8 cellular contexts compared by ENCODE assay signal in genomic region chr11:118922745-118923627, GRCh38. TPM values are rescaled to one million over a fixed set of nuclear protein-coding genes. Genes with fewer than 3 reads are reported as not detected.
A peak's percentile ranks its signal among the peaks of the same experiment; 100 is the strongest.
DNase-seq lines count a peak whose midpoint lies in the region; ATAC-seq and TF ChIP-seq lines count a peak whose summit lies in the region.

No MANE protein-coding gene starts in this region.

- H3K36me3 ChIP-seq in ascending aorta (no peaks in the 10 kb centered on the region), stomach (no peaks in the 10 kb centered on the region)

- no peak for TF ChIP-seq CTCF in HFFc6 (IDR thresholded peaks at IDR 0.05)
- TF ChIP-seq CTCF in ascending aorta (IDR thresholded peaks at IDR 0.05) = no peak
- TF ChIP-seq CTCF in stomach (IDR thresholded peaks at IDR 0.05) = no peak

- TF ChIP-seq EP300 in stomach (IDR thresholded peaks at IDR 0.05) = no peak

- H3K27ac Mint-ChIP-seq in HFFc6 = peak overlapping the region; percentile 61
- peak overlapping the region; percentile 92 to 99 (median 96) for H3K27ac Mint-ChIP-seq in immature natural killer cell

- 17 to 33% (median 23%) methylated on average over 8 to 9 of the region's 9 CpGs for WGBS in stomach, 5 donors

- intact Hi-C loops in ascending aorta (cut with DNase I) = no loop called here
- intact Hi-C loops in stomach (cut with DNase I; ENCODE audit: low total_unique reads) = no loop called here

- peaks cover 35 to 50% of the 10 kb centered on the region in 2 donors for H3K4me1 ChIP-seq in ascending aorta
- H3K4me1 ChIP-seq in stomach = peaks cover 72 to 91% (median 83%) of the 10 kb centered on the region in 4 donors

- no peaks in the 10 kb centered on the region for H3K27me3 ChIP-seq in ascending aorta
- H3K27me3 ChIP-seq in stomach = no peaks in the 10 kb centered on the region

- peaks cover 6% of the 10 kb centered on the region for H3K27me3 Mint-ChIP-seq in HFFc6 (ENCODE audit: insufficient read depth)
- peaks cover 19 to 38% (median 24%) of the 10 kb centered on the region in 3 donors for H3K27me3 Mint-ChIP-seq in immature natural killer cell (ENCODE audit: low read depth in 3 of 3)

- H3K9me3 ChIP-seq in ascending aorta (no peaks in the 10 kb centered on the region), stomach (no peaks in the 10 kb centered on the region)

- ATAC-seq in HG03521 (IDR thresholded peaks at IDR 0.05; ENCODE audit: unreplicated experiment) = no peak

- H3K4me1 Mint-ChIP-seq in HFFc6 (ENCODE audit: low read depth) (peaks cover 55% of the 10 kb centered on the region), immature natural killer cell (peaks cover 73 to 78% of the 10 kb centered on the region in 2 donors)

- H3K4me3 ChIP-seq in ascending aorta = peak overlapping the region; percentile 88 to 98
- peak overlapping the region; percentile 89 to 97 (median 90) for H3K4me3 ChIP-seq in stomach

- H3K27ac ChIP-seq in ascending aorta (peak overlapping the region; percentile 97), stomach (peak overlapping the region; percentile 86 to 99 (median 97))

- H3K4me3 Mint-ChIP-seq in HFFc6 (peak overlapping the region; percentile 92), immature natural killer cell (peak overlapping the region; percentile 92 to 99 (median 95))

- H3K9me3 Mint-ChIP-seq in HFFc6 = no peaks in the 10 kb centered on the region
- H3K9me3 Mint-ChIP-seq in immature natural killer cell = peaks cover 0 to 6% (median 0%) of the 10 kb centered on the region in 6 donors

- H3K36me3 Mint-ChIP-seq in HFFc6 (ENCODE audit: low read depth) = peaks cover 25% of the 10 kb centered on the region
- peaks cover 2 to 17% (median 12%) of the 10 kb centered on the region in 3 donors for H3K36me3 Mint-ChIP-seq in immature natural killer cell

- no peak for DNase-seq in HFFc6
- DNase-seq in ascending aorta (ENCODE audit: low spot score in 2 of 2) = no peak
- DNase-seq in immature natural killer cell = no peak
- DNase-seq in stomach = no peak
- no peak for DNase-seq in NOMO-1 treated with dmso at 0.1 percent for 144 hours (lab: John Stamatoyannopoulos, UW; ENCODE audit: unreplicated experiment)
- DNase-seq in activated CD4-positive, CD25-positive, alpha-beta regulatory T cell treated with anti-CD3 and anti-CD28 coated beads, Interleukin-2, amount 50 U/mL, for 72 hours = no peak
- DNase-seq in NCI-H1092 treated with DMSO at 0.1 percent for 48 hours (lab: John Stamatoyannopoulos, UW) = no peak

- TF ChIP-seq POLR2A in stomach (IDR thresholded peaks at IDR 0.05) = no peak

RNA-seq across cellular contexts. Expression of gene BCL9L, which starts 2.7 kb away (rescaled TPM):
- 100 to 1,000 TPM; 120 to 135 (median 127) TPM for total RNA-seq in HFFc6 (2021; fragmentation: NEBNext Ultra II Directional; extraction: Animal tissue kit (Norgen Biotek cat#: 25700))
- total RNA-seq in ascending aorta (46.5 TPM), stomach (10 to 100 TPM in 4 of 5 donors, 1 to 10 TPM in 1; 9.9 to 35.2 (median 20.4) TPM)
- polyA plus RNA-seq in immature natural killer cell (10 to 100 TPM in 1 of 3 donors, 1 to 10 TPM in 1, not detected in 1; 2.2 to 10.5 TPM), stomach (10 to 100 TPM in 1 of 3 donors, 1 to 10 TPM in 2; 4.2 to 11.7 (median 6.0) TPM)

RNA-seq across cellular contexts. Expression of gene UPK2, which starts 33.1 kb away (rescaled TPM):
- under 1 TPM in 4 of 6 experiments, not detected in 2; 0.19 to 0.83 (median 0.29) TPM for total RNA-seq in HFFc6 (2021; fragmentation: NEBNext Ultra II Directional; extraction: Animal tissue kit (Norgen Biotek cat#: 25700))
- not detected for total RNA-seq in ascending aorta
- 1 to 10 TPM in 1 of 3 donors, under 1 TPM in 1, not detected in 1; 0.81 to 1.4 TPM for polyA plus RNA-seq in immature natural killer cell
- total RNA-seq in stomach = not detected
- under 1 TPM in 1 of 3 donors, not detected in 2; 0.50 TPM for polyA plus RNA-seq in stomach

RNA-seq across cellular contexts. Expression of gene CXCR5, which starts 39.3 kb away (rescaled TPM):
- total RNA-seq in HFFc6 (2021; fragmentation: NEBNext Ultra II Directional; extraction: Animal tissue kit (Norgen Biotek cat#: 25700)) = under 1 TPM in 1 of 6 experiments, not detected in 5; 0.06 TPM
- total RNA-seq in ascending aorta (not detected), stomach (under 1 TPM in 1 of 5 donors, not detected in 4; 0.14 TPM)
- polyA plus RNA-seq in immature natural killer cell (under 1 TPM in 2 of 3 donors, not detected in 1; 0.05 to 0.30 TPM), stomach (under 1 TPM; 0.12 to 0.60 (median 0.15) TPM)

RNA-seq across cellular contexts. Expression of gene FOXR1, which starts 48.6 kb away (rescaled TPM):
- total RNA-seq in HFFc6 (2021; fragmentation: NEBNext Ultra II Directional; extraction: Animal tissue kit (Norgen Biotek cat#: 25700)) = not detected
- total RNA-seq in ascending aorta = not detected
- not detected for polyA plus RNA-seq in immature natural killer cell
- total RNA-seq in stomach = not detected
- polyA plus RNA-seq in stomach = not detected
